In the genomic region with DNA sequence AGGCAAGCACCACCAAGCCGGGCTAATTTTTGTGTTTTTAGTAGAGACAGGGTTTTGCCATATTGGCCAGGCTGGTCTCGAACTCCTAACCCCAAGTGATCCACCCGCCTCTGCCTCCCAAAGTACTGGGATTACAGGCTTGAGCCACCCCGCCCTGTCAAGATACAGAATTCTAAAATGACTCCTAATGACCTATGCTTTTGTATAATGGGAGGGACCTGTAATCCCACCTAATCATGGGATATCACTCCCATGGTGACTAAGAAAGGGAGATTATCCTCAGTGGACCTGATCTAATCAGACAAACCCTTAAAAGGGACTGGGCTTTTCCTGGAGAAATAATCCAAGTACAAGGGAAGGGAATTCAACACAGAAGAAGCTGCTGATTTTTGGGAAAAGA, we compare ENCODE assay signal across 1 cellular context.
TF ChIP-seq lines count a peak whose summit lies in the region.

No MANE protein-coding gene starts in this region.

TF ChIP-seq in HEK293, 187 proteins besides CTCF, POLR2A, EP300 and RAD21 (continued from another document):
- TF ChIP-seq ZNF211 (tag by site-specific recombination; IDR thresholded peaks at IDR 0.05; ENCODE audit: low read depth) (no peak), ZNF580 (tag by site-specific recombination; IDR thresholded peaks at IDR 0.05) (no peak), KLF1 (tag by site-specific recombination; IDR thresholded peaks at IDR 0.05) (peak; percentile 64; the same call in 1 of the 2 replicates), OSR2 (tag by site-specific recombination; IDR thresholded peaks at IDR 0.05) (no peak), ZNF37A (tag by site-specific recombination; IDR thresholded peaks at IDR 0.05) (no peak), SCRT2 (tag by site-specific recombination; IDR thresholded peaks at IDR 0.05) (no peak), ZNF544 (tag by site-specific recombination; IDR thresholded peaks at IDR 0.05) (no peak), ZNF394 (tag by site-specific recombination; IDR thresholded peaks at IDR 0.05; ENCODE audit: borderline replicate concordance) (no peak), WT1 (tag by site-specific recombination; IDR thresholded peaks at IDR 0.05) (0 out of 2 replicates have a peak, but pooled peaks have one; percentile 35), TCF7L2 (IDR thresholded peaks at IDR 0.05; ENCODE audit: borderline replicate concordance, low read depth, low read length) (no peak), ZNF660 (tag by site-specific recombination; IDR thresholded peaks at IDR 0.05) (no peak), ZNF549 (tag by site-specific recombination; IDR thresholded peaks at IDR 0.05) (no peak), MEIS1 (CRISPR knock-in tag; IDR thresholded peaks at IDR 0.05; ENCODE audit: borderline replicate concordance) (no peak)
- TF ChIP-seq, protein P1, sequence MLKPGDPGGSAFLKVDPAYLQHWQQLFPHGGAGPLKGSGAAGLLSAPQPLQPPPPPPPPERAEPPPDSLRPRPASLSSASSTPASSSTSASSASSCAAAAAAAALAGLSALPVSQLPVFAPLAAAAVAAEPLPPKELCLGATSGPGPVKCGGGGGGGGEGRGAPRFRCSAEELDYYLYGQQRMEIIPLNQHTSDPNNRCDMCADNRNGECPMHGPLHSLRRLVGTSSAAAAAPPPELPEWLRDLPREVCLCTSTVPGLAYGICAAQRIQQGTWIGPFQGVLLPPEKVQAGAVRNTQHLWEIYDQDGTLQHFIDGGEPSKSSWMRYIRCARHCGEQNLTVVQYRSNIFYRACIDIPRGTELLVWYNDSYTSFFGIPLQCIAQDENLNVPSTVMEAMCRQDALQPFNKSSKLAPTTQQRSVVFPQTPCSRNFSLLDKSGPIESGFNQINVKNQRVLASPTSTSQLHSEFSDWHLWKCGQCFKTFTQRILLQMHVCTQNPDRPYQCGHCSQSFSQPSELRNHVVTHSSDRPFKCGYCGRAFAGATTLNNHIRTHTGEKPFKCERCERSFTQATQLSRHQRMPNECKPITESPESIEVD (tag by site-specific recombination; IDR thresholded peaks at IDR 0.05) = no peak
- TF ChIP-seq, protein P2, sequence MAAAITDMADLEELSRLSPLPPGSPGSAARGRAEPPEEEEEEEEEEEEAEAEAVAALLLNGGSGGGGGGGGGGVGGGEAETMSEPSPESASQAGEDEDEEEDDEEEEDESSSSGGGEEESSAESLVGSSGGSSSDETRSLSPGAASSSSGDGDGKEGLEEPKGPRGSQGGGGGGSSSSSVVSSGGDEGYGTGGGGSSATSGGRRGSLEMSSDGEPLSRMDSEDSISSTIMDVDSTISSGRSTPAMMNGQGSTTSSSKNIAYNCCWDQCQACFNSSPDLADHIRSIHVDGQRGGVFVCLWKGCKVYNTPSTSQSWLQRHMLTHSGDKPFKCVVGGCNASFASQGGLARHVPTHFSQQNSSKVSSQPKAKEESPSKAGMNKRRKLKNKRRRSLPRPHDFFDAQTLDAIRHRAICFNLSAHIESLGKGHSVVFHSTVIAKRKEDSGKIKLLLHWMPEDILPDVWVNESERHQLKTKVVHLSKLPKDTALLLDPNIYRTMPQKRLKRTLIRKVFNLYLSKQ (tag by site-specific recombination; IDR thresholded peaks at IDR 0.05; ENCODE audit: borderline replicate concordance) = no peak
